ENCODE assay signal across 8 cellular contexts in the genomic region with DNA sequence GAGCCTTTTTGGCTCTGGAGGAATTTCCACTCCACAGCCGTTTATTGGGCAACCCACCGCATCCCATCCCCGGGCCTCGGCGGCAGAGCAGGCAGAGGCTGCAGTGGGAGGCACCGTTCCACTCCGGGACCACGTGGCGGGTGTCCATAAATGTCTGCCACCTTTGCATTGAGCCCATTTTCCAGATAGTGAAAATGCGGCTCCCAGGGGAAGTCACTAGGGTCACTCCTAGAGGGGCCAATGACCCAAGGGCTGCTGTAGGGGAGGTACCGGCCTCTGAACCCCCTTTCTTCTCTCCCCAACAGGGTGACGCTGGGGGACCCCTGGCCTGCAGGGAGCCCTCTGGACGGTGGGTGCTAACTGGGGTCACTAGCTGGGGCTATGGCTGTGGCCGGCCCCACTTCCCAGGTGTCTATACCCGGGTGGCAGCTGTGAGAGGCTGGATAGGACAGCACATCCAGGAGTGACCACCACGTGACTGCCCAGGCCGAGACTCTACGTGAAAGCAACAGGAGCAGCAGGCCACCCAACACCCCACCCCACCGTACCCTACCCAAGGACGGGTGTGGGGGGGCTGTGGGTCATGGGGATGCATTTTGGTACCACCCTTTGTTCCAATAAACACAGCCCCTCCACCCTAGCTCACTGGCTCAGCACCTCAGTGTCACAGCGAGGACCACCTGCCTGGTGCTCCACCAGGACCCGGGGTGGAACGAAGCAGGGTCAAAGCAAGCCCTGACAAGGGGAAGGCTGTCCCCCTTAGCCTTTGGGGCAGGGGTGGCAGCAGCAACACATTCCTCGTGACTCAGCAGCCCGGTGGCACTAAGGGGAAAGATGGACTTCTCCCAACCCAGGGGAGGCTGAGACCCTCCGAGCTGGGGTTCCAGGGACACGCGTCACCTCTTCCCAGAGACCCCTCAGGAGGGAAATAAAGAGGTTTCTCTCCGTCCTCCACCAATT. TPM values are rescaled to one million over a fixed set of nuclear protein-coding genes. Genes with fewer than 3 reads are reported as not detected.
DNase-seq lines count a peak whose midpoint lies in the region; ATAC-seq and TF ChIP-seq lines count a peak whose summit lies in the region.

No MANE protein-coding gene starts in this region.

- H3K27me3 ChIP-seq in liver (ENCODE audit: control insufficient read depth in 4 of 4, insufficient read depth in 4 of 4, low read length in 3 of 4) (no peaks in the 10 kb centered on the region), tibial artery (no peaks in the 10 kb centered on the region)

- H3K36me3 Mint-ChIP-seq in activated naive CD4-positive, alpha-beta T cell treated with anti-CD3 and anti-CD28 coated beads, Interleukin-2, amount 10 ng/mL, durations not matched to agents 7 days and 5 days = peaks cover 15% of the 10 kb centered on the region
- H3K36me3 Mint-ChIP-seq in activated naive CD8-positive, alpha-beta T cell treated with anti-CD3 and anti-CD28 coated beads, Interleukin-2, amount 50 U/mL, for 24 hours (ENCODE audit: low read depth) = peaks cover 17% of the 10 kb centered on the region

- no peaks in the 10 kb centered on the region for H3K9me3 Mint-ChIP-seq in activated naive CD4-positive, alpha-beta T cell treated with anti-CD3 and anti-CD28 coated beads, Interleukin-2, amount 10 ng/mL, durations not matched to agents 7 days and 5 days
- H3K9me3 Mint-ChIP-seq in activated naive CD8-positive, alpha-beta T cell treated with anti-CD3 and anti-CD28 coated beads, Interleukin-2, amount 50 U/mL, for 24 hours = no peaks in the 10 kb centered on the region

- peak overlapping the region; percentile 89 for H3K4me3 Mint-ChIP-seq in activated naive CD4-positive, alpha-beta T cell treated with anti-CD3 and anti-CD28 coated beads, Interleukin-2, amount 10 ng/mL, durations not matched to agents 7 days and 5 days
- peak overlapping the region; percentile 92 for H3K4me3 Mint-ChIP-seq in activated naive CD8-positive, alpha-beta T cell treated with anti-CD3 and anti-CD28 coated beads, Interleukin-2, amount 50 U/mL, for 24 hours

- H3K4me1 ChIP-seq in liver (ENCODE audit: control insufficient read depth in 4 of 4, insufficient read depth in 4 of 4, low read length in 3 of 4) (peaks cover 10 to 27% (median 22%) of the 10 kb centered on the region in 4 donors), tibial artery (peaks cover 0 to 40% (median 32%) of the 10 kb centered on the region in 4 donors)

- in situ Hi-C loops in KBM-7 (cut with MboI; ENCODE audit: low pct_unique_long_range_greater_than_20kb, low sequenced_read_pairs) = no loop called here

- peak overlapping the region in 2 of 3 donors; percentile 85 to 93 for H3K4me3 ChIP-seq in liver (ENCODE audit: low read depth in 1 of 3, low read length in 3 of 3)
- H3K4me3 ChIP-seq in tibial artery = peak overlapping the region; percentile 68 to 85

- peaks cover 19% of the 10 kb centered on the region for H3K4me1 Mint-ChIP-seq in activated naive CD4-positive, alpha-beta T cell treated with anti-CD3 and anti-CD28 coated beads, Interleukin-2, amount 10 ng/mL, durations not matched to agents 7 days and 5 days
- peaks cover 12% of the 10 kb centered on the region for H3K4me1 Mint-ChIP-seq in activated naive CD8-positive, alpha-beta T cell treated with anti-CD3 and anti-CD28 coated beads, Interleukin-2, amount 50 U/mL, for 24 hours

- no peak for ATAC-seq in activated naive CD8-positive, alpha-beta T cell treated with anti-CD3 and anti-CD28 coated beads, Interleukin-2, amount 50 U/mL, for 24 hours
- ATAC-seq in HG02852 (IDR thresholded peaks at IDR 0.05; ENCODE audit: unreplicated experiment) = no peak
- ATAC-seq in GM21381 (IDR thresholded peaks at IDR 0.05; ENCODE audit: unreplicated experiment) = no peak

- H3K9ac ChIP-seq in liver (ENCODE audit: low read depth in 1 of 2, low read length in 2 of 2) = no peak overlapping the region

- WGBS in liver = 80% methylated on average over 29 of the region's 29 CpGs

- H3K9me3 ChIP-seq in liver (ENCODE audit: control insufficient read depth in 4 of 4, low read length in 3 of 4) = no peaks in the 10 kb centered on the region
- H3K9me3 ChIP-seq in tibial artery = no peaks in the 10 kb centered on the region

- TF ChIP-seq CTCF in liver (IDR thresholded peaks at IDR 0.05; ENCODE audit: low read depth, low read length, missing input control) (no peak), tibial artery (IDR thresholded peaks at IDR 0.05) (no peak)

- DNase-seq in activated naive CD4-positive, alpha-beta T cell treated with anti-CD3 and anti-CD28 coated beads, Interleukin-2, amount 10 ng/mL, durations not matched to agents 7 days and 5 days = no peak
- DNase-seq in activated naive CD4-positive, alpha-beta T cell treated with anti-CD3 and anti-CD28 coated beads, Interleukin-2, amount 50 U/mL, for 16 hours = no peak
- DNase-seq in activated naive CD8-positive, alpha-beta T cell treated with anti-CD3 and anti-CD28 coated beads, Interleukin-2, amount 50 U/mL, for 24 hours = no peak
- no peak for DNase-seq in tibial artery
- no peak for DNase-seq in KBM-7

- H3K27ac ChIP-seq in liver (ENCODE audit: low read depth in 1 of 2, low read length in 2 of 2) (no peak overlapping the region), tibial artery (no peak overlapping the region)

- TF ChIP-seq RAD21 in liver (IDR thresholded peaks at IDR 0.05) = no peak

- H3K36me3 ChIP-seq in liver (ENCODE audit: control insufficient read depth in 4 of 4, insufficient read depth in 3 of 4, low read depth in 1 of 4, low read length in 3 of 4) (peaks cover 0 to 3% (median 0%) of the 10 kb centered on the region in 4 donors), tibial artery (peaks cover 0 to 36% (median 3%) of the 10 kb centered on the region in 3 donors)

- H3K27me3 Mint-ChIP-seq in activated naive CD4-positive, alpha-beta T cell treated with anti-CD3 and anti-CD28 coated beads, Interleukin-2, amount 10 ng/mL, durations not matched to agents 7 days and 5 days = peaks cover 6% of the 10 kb centered on the region
- peaks cover 3% of the 10 kb centered on the region for H3K27me3 Mint-ChIP-seq in activated naive CD8-positive, alpha-beta T cell treated with anti-CD3 and anti-CD28 coated beads, Interleukin-2, amount 50 U/mL, for 24 hours

- peak overlapping the region; percentile 95 for H3K27ac Mint-ChIP-seq in activated naive CD4-positive, alpha-beta T cell treated with anti-CD3 and anti-CD28 coated beads, Interleukin-2, amount 10 ng/mL, durations not matched to agents 7 days and 5 days
- peak overlapping the region; percentile 99 for H3K27ac Mint-ChIP-seq in activated naive CD8-positive, alpha-beta T cell treated with anti-CD3 and anti-CD28 coated beads, Interleukin-2, amount 50 U/mL, for 24 hours

- intact Hi-C loops in tibial artery (cut with DNase I; ENCODE audit: low total_unique reads) = no loop called here

- CTCF ChIA-PET in activated naive CD4-positive, alpha-beta T cell treated with anti-CD3 and anti-CD28 coated beads, Interleukin-2, amount 10 ng/mL, durations not matched to agents 7 days and 5 days (lab: Charles Lee) = no interaction called here

TF ChIP-seq in liver, 16 proteins besides CTCF, POLR2A, EP300 and RAD21 (continues in another document):
- TF ChIP-seq JUND (IDR thresholded peaks at IDR 0.05) (no peak), NR2F2 (IDR thresholded peaks at IDR 0.05) (no peak), HNF4G (IDR thresholded peaks at IDR 0.05) (no peak), RXRA (IDR thresholded peaks at IDR 0.05) (no peak), SP1 (IDR thresholded peaks at IDR 0.05) (no peak), TAF1 (conservative IDR thresholded peaks at IDR 0.05) (no peak), GABPA (IDR thresholded peaks at IDR 0.05 in 1 of 2, conservative IDR thresholded peaks at IDR 0.05 in 1 of 2) (no peak), HNF4A (conservative IDR thresholded peaks at IDR 0.05) (no peak), FOXA2 (IDR thresholded peaks at IDR 0.05) (no peak), FOXA1 (IDR thresholded peaks at IDR 0.05) (no peak), YY1 (IDR thresholded peaks at IDR 0.05) (no peak)
- TF ChIP-seq, protein P1, sequence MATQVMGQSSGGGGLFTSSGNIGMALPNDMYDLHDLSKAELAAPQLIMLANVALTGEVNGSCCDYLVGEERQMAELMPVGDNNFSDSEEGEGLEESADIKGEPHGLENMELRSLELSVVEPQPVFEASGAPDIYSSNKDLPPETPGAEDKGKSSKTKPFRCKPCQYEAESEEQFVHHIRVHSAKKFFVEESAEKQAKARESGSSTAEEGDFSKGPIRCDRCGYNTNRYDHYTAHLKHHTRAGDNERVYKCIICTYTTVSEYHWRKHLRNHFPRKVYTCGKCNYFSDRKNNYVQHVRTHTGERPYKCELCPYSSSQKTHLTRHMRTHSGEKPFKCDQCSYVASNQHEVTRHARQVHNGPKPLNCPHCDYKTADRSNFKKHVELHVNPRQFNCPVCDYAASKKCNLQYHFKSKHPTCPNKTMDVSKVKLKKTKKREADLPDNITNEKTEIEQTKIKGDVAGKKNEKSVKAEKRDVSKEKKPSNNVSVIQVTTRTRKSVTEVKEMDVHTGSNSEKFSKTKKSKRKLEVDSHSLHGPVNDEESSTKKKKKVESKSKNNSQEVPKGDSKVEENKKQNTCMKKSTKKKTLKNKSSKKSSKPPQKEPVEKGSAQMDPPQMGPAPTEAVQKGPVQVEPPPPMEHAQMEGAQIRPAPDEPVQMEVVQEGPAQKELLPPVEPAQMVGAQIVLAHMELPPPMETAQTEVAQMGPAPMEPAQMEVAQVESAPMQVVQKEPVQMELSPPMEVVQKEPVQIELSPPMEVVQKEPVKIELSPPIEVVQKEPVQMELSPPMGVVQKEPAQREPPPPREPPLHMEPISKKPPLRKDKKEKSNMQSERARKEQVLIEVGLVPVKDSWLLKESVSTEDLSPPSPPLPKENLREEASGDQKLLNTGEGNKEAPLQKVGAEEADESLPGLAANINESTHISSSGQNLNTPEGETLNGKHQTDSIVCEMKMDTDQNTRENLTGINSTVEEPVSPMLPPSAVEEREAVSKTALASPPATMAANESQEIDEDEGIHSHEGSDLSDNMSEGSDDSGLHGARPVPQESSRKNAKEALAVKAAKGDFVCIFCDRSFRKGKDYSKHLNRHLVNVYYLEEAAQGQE (IDR thresholded peaks at IDR 0.05) = no peak
- TF ChIP-seq, protein P2, sequence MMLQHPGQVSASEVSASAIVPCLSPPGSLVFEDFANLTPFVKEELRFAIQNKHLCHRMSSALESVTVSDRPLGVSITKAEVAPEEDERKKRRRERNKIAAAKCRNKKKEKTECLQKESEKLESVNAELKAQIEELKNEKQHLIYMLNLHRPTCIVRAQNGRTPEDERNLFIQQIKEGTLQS (IDR thresholded peaks at IDR 0.05) = no peak

RNA-seq across cellular contexts. Expression of a gene that starts 1.5 kb away (rescaled TPM):
- 10 to 100 TPM; 21.6 to 28.0 TPM for total RNA-seq in liver
- 100 to 1,000 TPM in 1 of 2 donors, 10 to 100 TPM in 1; 58.8 to 137 TPM for polyA plus RNA-seq in liver

RNA-seq across cellular contexts. Expression of a gene that starts 30.9 kb away (rescaled TPM):
- 10 to 100 TPM in 1 of 2 donors, 1 to 10 TPM in 1; 5.6 to 38.5 TPM for total RNA-seq in liver
- 1 to 10 TPM in 1 of 2 donors, under 1 TPM in 1; 0.97 to 6.2 TPM for polyA plus RNA-seq in liver

RNA-seq across cellular contexts. Expression of a gene that starts 50.0 kb away (rescaled TPM):
- total RNA-seq in liver = 10 to 100 TPM; 11.6 to 81.3 TPM
- 10 to 100 TPM; 83.4 to 86.3 TPM for polyA plus RNA-seq in liver
